8 cellular contexts compared by ENCODE assay signal in genomic region chr17:82020874-82021727, GRCh38. TPM values are rescaled to one million over a fixed set of nuclear protein-coding genes. Genes with fewer than 3 reads are reported as not detected.
DNase-seq lines count a peak whose midpoint lies in the region; ATAC-seq and TF ChIP-seq lines count a peak whose summit lies in the region.

No MANE protein-coding gene starts in this region.

- no peaks in the 10 kb centered on the region; the same call in none of the 2 replicates for H3K36me3 ChIP-seq in Caco-2 (ENCODE audit: control insufficient read depth, insufficient read depth, low read length)
- H3K36me3 ChIP-seq in RWPE2 (ENCODE audit: low read depth) = 0 out of 2 replicates have a peak, but pooled peaks cover 9% of the 10 kb centered on the region
- H3K36me3 ChIP-seq in parathyroid adenoma (ENCODE audit: control insufficient read depth, insufficient read depth, low read length) = no peaks in the 10 kb centered on the region

- H3K27ac Mint-ChIP-seq in Caco-2 (ENCODE audit: unreplicated experiment) (peak overlapping the region; percentile 82), glutamatergic neuron (ENCODE audit: unreplicated experiment) (peak overlapping the region; percentile 22)
- peak overlapping the region; percentile 72 for H3K27ac Mint-ChIP-seq in activated naive CD8-positive, alpha-beta T cell

- H3K79me2 ChIP-seq in parathyroid adenoma = peaks cover 2% of the 10 kb centered on the region

- peak overlapping the region; percentile 85 for H3K4me3 ChIP-seq in Caco-2 (ENCODE audit: low read depth, low read length)
- peak overlapping the region; percentile 81 for H3K4me3 ChIP-seq in RWPE2 (ENCODE audit: severe bottlenecking)
- peak overlapping the region; percentile 78 for H3K4me3 ChIP-seq in parathyroid adenoma (ENCODE audit: low read depth, low read length)

- H3K9me3 Mint-ChIP-seq in Caco-2 (ENCODE audit: unreplicated experiment) (no peaks in the 10 kb centered on the region), glutamatergic neuron (ENCODE audit: unreplicated experiment) (peaks cover 3% of the 10 kb centered on the region)
- H3K9me3 Mint-ChIP-seq in activated naive CD8-positive, alpha-beta T cell (ENCODE audit: low read depth) = no peaks in the 10 kb centered on the region

- H3K4me1 ChIP-seq in Caco-2 (peaks cover 15% of the 10 kb centered on the region), RWPE2 (ENCODE audit: insufficient read depth, poor library complexity, severe bottlenecking) (no peaks in the 10 kb centered on the region), parathyroid adenoma (peaks cover 16% of the 10 kb centered on the region)

- H3K27me3 Mint-ChIP-seq in Caco-2 (ENCODE audit: insufficient read depth, unreplicated experiment) (no peaks in the 10 kb centered on the region), glutamatergic neuron (ENCODE audit: unreplicated experiment) (peaks cover 7% of the 10 kb centered on the region)
- no peaks in the 10 kb centered on the region for H3K27me3 Mint-ChIP-seq in activated naive CD8-positive, alpha-beta T cell

- peak overlapping the region; percentile 48 for H3K27ac ChIP-seq in RWPE2 (ENCODE audit: poor library complexity, severe bottlenecking)
- no peak overlapping the region for H3K27ac ChIP-seq in parathyroid adenoma

- no peak overlapping the region for H3K9ac ChIP-seq in parathyroid adenoma

- TF ChIP-seq CTCF in Caco-2 (IDR thresholded peaks at IDR 0.05; ENCODE audit: insufficient read depth in 1 of 2, low read depth in 1 of 2, low read length in 1 of 2, severe bottlenecking in 1 of 2, unreplicated experiment in 1 of 2) (peak; percentile 67 to 80), RWPE2 (IDR thresholded peaks at IDR 0.05; ENCODE audit: poor library complexity, severe bottlenecking) (peak; percentile 78), glutamatergic neuron (IDR thresholded peaks at IDR 0.05; ENCODE audit: partially characterized antibody, unreplicated experiment) (peak; percentile 22), parathyroid adenoma (IDR thresholded peaks at IDR 0.05) (peak; percentile 82)

- CTCF ChIA-PET in Caco-2 (lab: Charles Lee) = interaction anchor here (0.6 to 5.0 kb wide), 9 partner anchors 10 to 534 kb away, joined by 3 to 92 read pairs (median 9); partner anchors contain the start of genes DCXR, NOTUM and RAC3

- peak overlapping the region; percentile 83 for H3K4me3 Mint-ChIP-seq in Caco-2 (ENCODE audit: unreplicated experiment)
- peak overlapping the region; percentile 92 for H3K4me3 Mint-ChIP-seq in activated naive CD8-positive, alpha-beta T cell
- peak overlapping the region; percentile 86 for H3K4me3 Mint-ChIP-seq in glutamatergic neuron (ENCODE audit: unreplicated experiment)

- H3K27me3 ChIP-seq in Caco-2 (replicated peaks; ENCODE audit: control insufficient read depth, insufficient read depth, low read length) = no peaks in the 10 kb centered on the region
- no peaks in the 10 kb centered on the region for H3K27me3 ChIP-seq in RWPE2 (ENCODE audit: insufficient read depth, poor library complexity, severe bottlenecking)
- no peaks in the 10 kb centered on the region for H3K27me3 ChIP-seq in parathyroid adenoma (ENCODE audit: control insufficient read depth, insufficient read depth, low read length)

- H3K9me3 ChIP-seq in Caco-2 (no peaks in the 10 kb centered on the region), RWPE2 (ENCODE audit: severe bottlenecking) (no peaks in the 10 kb centered on the region), parathyroid adenoma (ENCODE audit: control insufficient read depth, low read length) (no peaks in the 10 kb centered on the region)

- peak overlapping the region; percentile 58 for H3K4me2 ChIP-seq in parathyroid adenoma (ENCODE audit: low read length)

- ATAC-seq in RWPE2 (ENCODE audit: low read depth) = peak; percentile 13
- ATAC-seq in GM21717 (IDR thresholded peaks at IDR 0.05; ENCODE audit: unreplicated experiment) = no peak

- BruUV-seq in Caco-2 (replicated peaks; lab: Mats Ljungman, UMichigan) = no TSS peak

- intact Hi-C loops in Caco-2 (cut with micrococcal nuclease; ENCODE audit: unreplicated experiment) = loop anchor here (1.0 to 5.0 kb wide), 3 partner anchors 60 to 149 kb away; partner anchors contain the start of genes ARHGDIA, MAFG and NOTUM

- POLR2A ChIA-PET in Caco-2 (lab: Charles Lee) = interaction anchor here (2.1 to 2.9 kb wide), 3 partner anchors 11 to 62 kb away, joined by 7 to 51 read pairs (median 12); partner anchors contain the start of genes DCXR and RAC3

- H3K4me1 Mint-ChIP-seq in Caco-2 (ENCODE audit: low read depth, unreplicated experiment) (peaks cover 6% of the 10 kb centered on the region), glutamatergic neuron (ENCODE audit: low read depth, unreplicated experiment) (peaks cover 7% of the 10 kb centered on the region)
- peaks cover 13% of the 10 kb centered on the region for H3K4me1 Mint-ChIP-seq in activated naive CD8-positive, alpha-beta T cell (ENCODE audit: low read depth)

- H3K36me3 Mint-ChIP-seq in Caco-2 (ENCODE audit: insufficient read depth, unreplicated experiment) = peaks cover 65% of the 10 kb centered on the region
- H3K36me3 Mint-ChIP-seq in activated naive CD8-positive, alpha-beta T cell = peaks cover 1% of the 10 kb centered on the region
- H3K36me3 Mint-ChIP-seq in glutamatergic neuron (ENCODE audit: unreplicated experiment) = no peaks in the 10 kb centered on the region

- H2AFZ ChIP-seq in parathyroid adenoma = no peak overlapping the region

- DNase-seq in Caco-2 = peak; percentile 77 to 79
- peak; percentile 87 for DNase-seq in HT-29 (ENCODE audit: low spot score)
- no peak for DNase-seq in RWPE2 (ENCODE audit: low spot score)
- peak; percentile 79 for DNase-seq in glutamatergic neuron
- no peak for DNase-seq in DMS79 treated with DMSO at 0.1 percent for 48 hours (lab: John Stamatoyannopoulos, UW)

RNA-seq across cellular contexts. Expression of gene CENPX, which starts 1.6 kb away (rescaled TPM):
- 85.3 and 94.9 TPM in 2 replicates for total RNA-seq in Caco-2 (2022)
- total RNA-seq in HT-29 (2014; rRNA removed; shearing (Covaris generic)) = 297 and 339 TPM in 2 replicates
- total RNA-seq in glutamatergic neuron (ENCODE audit: unreplicated experiment) = 59.9 TPM

RNA-seq across cellular contexts. Expression of gene LRRC45, which starts 2.0 kb away (rescaled TPM):
- total RNA-seq in Caco-2 (2022) (33.2 and 38.2 TPM in 2 replicates), glutamatergic neuron (ENCODE audit: unreplicated experiment) (29.6 TPM)
- total RNA-seq in HT-29 (2014; rRNA removed; shearing (Covaris generic)) = 83.2 and 88.4 TPM in 2 replicates

RNA-seq across cellular contexts. Expression of gene RAC3, which starts 10.4 kb away (rescaled TPM):
- 94.5 and 96.7 TPM in 2 replicates for total RNA-seq in Caco-2 (2022)
- total RNA-seq in HT-29 (2014; rRNA removed; shearing (Covaris generic)) = 68.7 and 71.3 TPM in 2 replicates
- total RNA-seq in glutamatergic neuron (ENCODE audit: unreplicated experiment) = 46.0 TPM

RNA-seq across cellular contexts. Expression of gene DCXR, which starts 16.4 kb away (rescaled TPM):
- total RNA-seq in Caco-2 (2022) (197 and 208 TPM in 2 replicates), glutamatergic neuron (ENCODE audit: unreplicated experiment) (89.5 TPM)
- 167 and 221 TPM in 2 replicates for total RNA-seq in HT-29 (2014; rRNA removed; shearing (Covaris generic))

RNA-seq across cellular contexts. Expression of gene RFNG, which starts 30.5 kb away (rescaled TPM):
- total RNA-seq in Caco-2 (2022) (33.0 and 35.5 TPM in 2 replicates), glutamatergic neuron (ENCODE audit: unreplicated experiment) (50.8 TPM)
- 49.5 and 52.6 TPM in 2 replicates for total RNA-seq in HT-29 (2014; rRNA removed; shearing (Covaris generic))

Comparison
In these comparisons a context has a peak if more than half of its experiments do, and no peak if none do; other contexts are left out.
1. DNase-seq: peak in Caco-2 (2 of 2), HT-29 (single experiment) and glutamatergic neuron (single experiment); none in RWPE2 (single experiment) and DMS79 treated with DMSO at 0.1 percent for 48 hours (single experiment).
2. H3K27ac Mint-ChIP-seq: peak in every context shown above with its lines; median percentile 82 in Caco-2; 72 in activated naive CD8-positive, alpha-beta T cell; 22 in glutamatergic neuron.
3. CTCF ChIP-seq: peak in every context shown above with its lines; median percentile 82 in parathyroid adenoma; 78 in RWPE2; 74 in Caco-2; 22 in glutamatergic neuron.
4. Peak in every context shown above with its lines, with median percentiles within 50 percentile points of each other: H3K4me3 ChIP-seq and H3K4me3 Mint-ChIP-seq.